In the genomic region with DNA sequence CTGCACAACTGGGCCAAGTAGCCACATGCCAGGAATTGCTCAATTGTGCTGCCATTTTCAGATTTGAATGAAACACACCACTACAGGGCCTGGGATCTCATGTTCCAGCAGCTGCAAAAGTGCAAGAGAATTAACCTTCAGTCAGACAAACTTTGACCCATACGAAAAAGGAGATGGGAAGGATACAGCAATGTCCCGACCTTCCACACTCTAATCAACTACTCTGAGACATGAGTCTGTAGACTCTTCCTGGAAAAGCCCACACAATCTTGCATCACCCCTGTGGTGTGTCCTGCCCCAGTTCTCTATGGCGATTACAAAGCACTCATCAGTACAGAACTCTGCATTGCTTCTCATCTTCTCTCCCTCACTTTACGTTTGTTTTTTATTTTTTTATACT, we compare ENCODE assay signal across 15 cellular contexts.
"Had no signal": no experiment of that assay in that cellular context is flagged by ENCODE, and none has a peak within 500 bp of the region (broad histone marks: within the 10 kb centered on the region; RNA-seq: fewer than 3 reads in every experiment).

No MANE protein-coding gene starts in this region.

- H3K4me3 ChIP-seq: hepatocyte, ovary had no signal

- H3K27ac ChIP-seq: hepatocyte, ovary had no signal

- H2AFZ ChIP-seq: hepatocyte had no signal

- H3K79me2 ChIP-seq: hepatocyte had no signal

- ATAC-seq: activated T-cell treated with anti-CD3 and anti-CD28 coated beads, Interleukin-2, amount 50 U/mL, for 72 hours; left lobe of liver; naive thymus-derived CD4-positive, alpha-beta T cell; stimulated activated effector memory CD8-positive, alpha-beta T cell treated with anti-CD3 and anti-CD28 coated beads, Interleukin-12 subunit alpha, Interleukin-12 subunit beta, amount 100 ng/mL, for 72 hours; T-helper 17 cell had no signal

- H3K9me3 ChIP-seq: ovary had no signal

- H3K36me3 ChIP-seq: ovary had no signal

- H3K27me3 ChIP-seq: hepatocyte, ovary had no signal

- DNase-seq: activated CD4-positive, alpha-beta T cell treated with anti-CD3 and anti-CD28 coated beads, Interleukin-2, amount 10 ng/mL, durations not matched to agents 7 days and 5 days; activated CD4-positive, CD25-positive, alpha-beta regulatory T cell; activated CD8-positive, alpha-beta memory T cell treated with anti-CD3 and anti-CD28 coated beads, Interleukin-2, amount 50 U/mL, for 48 hours; activated naive CD8-positive, alpha-beta T cell treated with anti-CD3 and anti-CD28 coated beads, Interleukin-2, amount 10 ng/mL, durations not matched to agents 7 days and 5 days; activated T-cell treated with anti-CD3 and anti-CD28 coated beads, Interleukin-2, amount 50 U/mL, for 72 hours; anterior cingulate cortex; endodermal cell; erythroblast; islet precursor cell; naive thymus-derived CD4-positive, alpha-beta T cell; ovary; T-helper 17 cell had no signal

- H3K4me2 ChIP-seq: hepatocyte had no signal
